ENCODE assay signal across 12 cellular contexts in genomic region chr3:65729553-65729952, GRCh38.
DNase-seq lines count a peak whose midpoint lies in the region; ATAC-seq and TF ChIP-seq lines count a peak whose summit lies in the region.
"Had no signal": no experiment of that assay in that cellular context is flagged by ENCODE, and none has a peak within 500 bp of the region (broad histone marks: within the 10 kb centered on the region; RNA-seq: fewer than 3 reads in every experiment).

No MANE protein-coding gene starts in this region.

- no peak overlapping the region for H3K27ac Mint-ChIP-seq in activated T-helper 17 cell treated with anti-CD3 and anti-CD28 coated beads, Interleukin-2, amount 50 U/mL, for 72 hours
- no peak overlapping the region for H3K27ac Mint-ChIP-seq in natural killer cell

- no peak overlapping the region for H4K8ac ChIP-seq in mesenchymal stem cell (ENCODE audit: low read length)

- peaks cover 4% of the 10 kb centered on the region for H3K4me1 Mint-ChIP-seq in activated T-helper 17 cell treated with anti-CD3 and anti-CD28 coated beads, Interleukin-2, amount 50 U/mL, for 72 hours
- peaks cover 0 to 4% of the 10 kb centered on the region in 2 donors for H3K4me1 Mint-ChIP-seq in natural killer cell

- H3K14ac ChIP-seq in mesenchymal stem cell (ENCODE audit: low read length in 2 of 2): no peak overlapping the region

- no peak overlapping the region for H2BK12ac ChIP-seq in mesenchymal stem cell (ENCODE audit: low read length in 2 of 2)

- no peak overlapping the region for H3K18ac ChIP-seq in mesenchymal stem cell (ENCODE audit: low read depth in 1 of 2, low read length in 2 of 2)

- no peak overlapping the region for H3K4ac ChIP-seq in mesenchymal stem cell (ENCODE audit: low read depth in 1 of 2, low read length in 2 of 2)

- H2AFZ ChIP-seq in mesenchymal stem cell (ENCODE audit: low read depth, low read length): no peak overlapping the region

- peaks cover 5% of the 10 kb centered on the region for H3K79me1 ChIP-seq in mesenchymal stem cell (replicated peaks; ENCODE audit: low read length, poor library complexity, severe bottlenecking)

- H3K4me2 ChIP-seq in mesenchymal stem cell (ENCODE audit: low read length, poor library complexity, severe bottlenecking): no peak overlapping the region

- no peak overlapping the region for H2BK120ac ChIP-seq in mesenchymal stem cell (ENCODE audit: low read depth, low read length)

- TF ChIP-seq CTCF in right atrium auricular region (IDR thresholded peaks at IDR 0.05) (no peak), colonic mucosa (IDR thresholded peaks at IDR 0.05) (no peak), natural killer cell (IDR thresholded peaks at IDR 0.05) (no peak)

- ATAC-seq in Right ventricle myocardium inferior (peak; percentile 77), aorta (ENCODE audit: low FRiP score) (peak; percentile 52), GM21381 (IDR thresholded peaks at IDR 0.05; ENCODE audit: unreplicated experiment) (no peak), natural killer cell (no peak)
- ATAC-seq in activated T-helper 17 cell treated with anti-CD3 and anti-CD28 coated beads, Interleukin-2, amount 50 U/mL, for 72 hours (replicated peaks): no peak
- ATAC-seq: GM12878 had no signal

- H3K4me3 Mint-ChIP-seq in activated T-helper 17 cell treated with anti-CD3 and anti-CD28 coated beads, Interleukin-2, amount 50 U/mL, for 72 hours: no peak overlapping the region
- no peak overlapping the region for H3K4me3 Mint-ChIP-seq in natural killer cell

- H3K9me3 Mint-ChIP-seq in activated T-helper 17 cell treated with anti-CD3 and anti-CD28 coated beads, Interleukin-2, amount 50 U/mL, for 72 hours: no peaks in the 10 kb centered on the region
- H3K9me3 Mint-ChIP-seq in natural killer cell: no peaks in the 10 kb centered on the region

- intact Hi-C loops in Right ventricle myocardium inferior (cut with DNase I) (no loop called here), colonic mucosa (cut with DNase I) (no loop called here), aorta (cut with DNase I) (no loop called here), natural killer cell (cut with micrococcal nuclease) (no loop called here)

- no peak overlapping the region for H2BK15ac ChIP-seq in mesenchymal stem cell (ENCODE audit: low read depth, poor library complexity, severe bottlenecking)

- H3K9ac ChIP-seq in colonic mucosa (ENCODE audit: low read depth in 2 of 2, low read length in 2 of 2) (no peak overlapping the region), mesenchymal stem cell (ENCODE audit: low read length) (peak overlapping the region; percentile 37)

- H3K23ac ChIP-seq in mesenchymal stem cell (ENCODE audit: low read length in 2 of 2): no peak overlapping the region

- no peak overlapping the region for H2BK5ac ChIP-seq in mesenchymal stem cell (ENCODE audit: low read depth, low read length, poor library complexity, severe bottlenecking)

- H3K36me3 ChIP-seq in right atrium auricular region (no peaks in the 10 kb centered on the region), colonic mucosa (no peaks in the 10 kb centered on the region), mesenchymal stem cell (ENCODE audit: control insufficient read depth in 1 of 2, insufficient read depth in 2 of 2, low read depth in 1 of 2, low read length in 2 of 2) (no peaks in the 10 kb centered on the region), aorta (ENCODE audit: control insufficient read depth in 1 of 2, insufficient read depth in 2 of 2, low read length in 1 of 2) (no peaks in the 10 kb centered on the region)
- H3K36me3 ChIP-seq: upper lobe of left lung had no signal

- H3K27me3 ChIP-seq in right atrium auricular region: no peaks in the 10 kb centered on the region
- no peaks in the 10 kb centered on the region for H3K27me3 ChIP-seq in colonic mucosa
- no peaks in the 10 kb centered on the region for H3K27me3 ChIP-seq in mesenchymal stem cell (ENCODE audit: control insufficient read depth in 1 of 2, insufficient read depth in 1 of 2, low read length in 2 of 2)
- no peaks in the 10 kb centered on the region for H3K27me3 ChIP-seq in aorta (ENCODE audit: control insufficient read depth in 1 of 2, insufficient read depth in 2 of 2, low read length in 1 of 2)
- H3K27me3 ChIP-seq: dorsolateral prefrontal cortex, upper lobe of left lung had no signal

- H3K36me3 Mint-ChIP-seq in activated T-helper 17 cell treated with anti-CD3 and anti-CD28 coated beads, Interleukin-2, amount 50 U/mL, for 72 hours (ENCODE audit: low read depth): no peaks in the 10 kb centered on the region
- no peaks in the 10 kb centered on the region for H3K36me3 Mint-ChIP-seq in natural killer cell

- no peaks in the 10 kb centered on the region for H3K9me3 ChIP-seq in right atrium auricular region
- H3K9me3 ChIP-seq in colonic mucosa: no peaks in the 10 kb centered on the region
- H3K9me3 ChIP-seq in mesenchymal stem cell (ENCODE audit: control insufficient read depth, low read length): no peaks in the 10 kb centered on the region
- no peaks in the 10 kb centered on the region for H3K9me3 ChIP-seq in aorta (ENCODE audit: control insufficient read depth, low read length)
- H3K9me3 ChIP-seq: upper lobe of left lung had no signal

- H3K27ac ChIP-seq in right atrium auricular region (no peak overlapping the region), colonic mucosa (no peak overlapping the region), mesenchymal stem cell (ENCODE audit: low read length, poor library complexity, severe bottlenecking) (peak overlapping the region; percentile 7), aorta (ENCODE audit: low read depth in 1 of 2, low read length in 2 of 2) (peak overlapping the region in 1 of 2 donors; percentile 36)
- H3K27ac ChIP-seq: upper lobe of left lung had no signal

- H4K91ac ChIP-seq in mesenchymal stem cell (ENCODE audit: low read length): no peak overlapping the region

- peaks cover 5% of the 10 kb centered on the region for H3K27me3 Mint-ChIP-seq in activated T-helper 17 cell treated with anti-CD3 and anti-CD28 coated beads, Interleukin-2, amount 50 U/mL, for 72 hours
- no peaks in the 10 kb centered on the region for H3K27me3 Mint-ChIP-seq in natural killer cell (ENCODE audit: low read depth in 2 of 2)

- H3K4me3 ChIP-seq in right atrium auricular region: no peak overlapping the region
- no peak overlapping the region for H3K4me3 ChIP-seq in colonic mucosa
- H3K4me3 ChIP-seq in mesenchymal stem cell (ENCODE audit: insufficient read depth in 1 of 2, low read depth in 1 of 2, low read length in 2 of 2): no peak overlapping the region
- H3K4me3 ChIP-seq in aorta (ENCODE audit: low read length in 2 of 2): peak overlapping the region in 1 of 2 donors; percentile 18
- H3K4me3 ChIP-seq: dorsolateral prefrontal cortex, GM12878, upper lobe of left lung had no signal

- DNase-seq in Right ventricle myocardium inferior (ENCODE audit: missing footprints) (no peak), right atrium auricular region (ENCODE audit: low spot score) (no peak), colonic mucosa (peak; percentile 18), mesenchymal stem cell (peak; percentile 62), aorta (no peak), natural killer cell (no peak)
- DNase-seq: dorsolateral prefrontal cortex, islet precursor cell, upper lobe of left lung had no signal

- WGBS in mesenchymal stem cell: 15% methylated on average over 1 of the region's 2 CpGs
- WGBS in aorta, 2 donors: 3 to 7% methylated on average over 2 of the region's 2 CpGs

- H2AK5ac ChIP-seq in mesenchymal stem cell (ENCODE audit: low read length, severe bottlenecking): no peak overlapping the region

- peaks cover 0 to 27% of the 10 kb centered on the region in 2 donors for H3K4me1 ChIP-seq in right atrium auricular region
- no peaks in the 10 kb centered on the region for H3K4me1 ChIP-seq in colonic mucosa
- H3K4me1 ChIP-seq in mesenchymal stem cell (ENCODE audit: control insufficient read depth, insufficient read depth, low read depth, low read length): no peaks in the 10 kb centered on the region
- H3K4me1 ChIP-seq in aorta (ENCODE audit: control insufficient read depth in 1 of 2, insufficient read depth in 2 of 2, low read length in 2 of 2): no peaks in the 10 kb centered on the region

Comparison
In these comparisons a context has a peak if more than half of its experiments do, and no peak if none do; other contexts are left out.
1. ATAC-seq: peak in Right ventricle myocardium inferior (single experiment) and aorta (single experiment); none in GM21381 (single experiment), activated T-helper 17 cell treated with anti-CD3 and anti-CD28 coated beads, Interleukin-2, amount 50 U/mL, for 72 hours (single experiment) and natural killer cell (0 of 3).
2. DNase-seq: peak in colonic mucosa (single experiment) and mesenchymal stem cell (single experiment); none in Right ventricle myocardium inferior (single experiment), right atrium auricular region (single experiment), aorta (0 of 2) and natural killer cell (single experiment).